Comparison of ENCODE assay signal across 9 cellular contexts in the genomic region with DNA sequence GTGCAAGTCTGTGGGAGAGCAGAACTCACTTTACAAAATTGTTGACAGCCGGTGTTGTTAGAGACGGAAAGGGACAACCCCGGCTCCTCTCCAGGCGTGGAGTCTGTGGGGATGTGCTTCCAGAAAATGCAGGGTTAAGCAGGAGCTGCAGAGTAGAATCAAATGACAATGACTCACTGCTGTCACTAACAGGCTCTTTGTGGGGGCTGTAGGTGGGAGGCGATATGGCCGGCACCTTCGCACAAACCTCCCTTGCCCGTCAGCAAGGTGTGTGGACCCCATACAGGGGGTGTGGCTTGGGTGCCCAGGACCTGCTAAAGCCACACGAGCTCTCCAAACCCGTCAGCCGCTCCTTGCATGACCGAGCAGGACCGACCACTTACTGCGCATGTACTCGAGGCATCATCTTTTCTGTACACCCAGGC. TPM values are rescaled to one million over a fixed set of nuclear protein-coding genes. Genes with fewer than 3 reads are reported as not detected.
DNase-seq lines count a peak whose midpoint lies in the region; ATAC-seq lines count a peak whose summit lies in the region.
"Had no signal": no experiment of that assay in that cellular context is flagged by ENCODE, and none has a peak within 500 bp of the region (broad histone marks: within the 10 kb centered on the region; RNA-seq: fewer than 3 reads in every experiment).

No MANE protein-coding gene starts in this region.

- H3K79me2 ChIP-seq in mesendoderm (ENCODE audit: control insufficient read depth, insufficient read depth, low read length) = no peaks in the 10 kb centered on the region

- H3K23ac ChIP-seq in mesendoderm (ENCODE audit: low read length) = peak overlapping the region; percentile 92

- no peaks in the 10 kb centered on the region for H3K79me1 ChIP-seq in mesendoderm (ENCODE audit: low read length)

- no peaks in the 10 kb centered on the region for H3K9me3 Mint-ChIP-seq in T-helper 2 cell treated with Interferon-gamma antibody and Interleukin-4, amounts not matched to agents 5 μg/mL and 100 μg/mL, for 36 hours

- peaks cover 20 to 33% of the 10 kb centered on the region in 2 donors for H3K4me1 ChIP-seq in esophagus (ENCODE audit: control insufficient read depth in 2 of 2, insufficient read depth in 2 of 2, low read length in 1 of 2)
- peaks cover 11% of the 10 kb centered on the region for H3K4me1 ChIP-seq in mesendoderm (ENCODE audit: control insufficient read depth, low read depth, low read length)

- H3K36me3 ChIP-seq in esophagus (ENCODE audit: control insufficient read depth in 2 of 2, insufficient read depth in 2 of 2, low read length in 1 of 2) (peaks cover 5 to 18% of the 10 kb centered on the region in 2 donors), mesendoderm (ENCODE audit: control insufficient read depth, insufficient read depth, low read length) (no peaks in the 10 kb centered on the region)

- H3K56ac ChIP-seq in mesendoderm (ENCODE audit: low read length) = peak overlapping the region; percentile 72

- H3K27me3 ChIP-seq in esophagus (ENCODE audit: control insufficient read depth in 1 of 2, insufficient read depth in 2 of 2, low read length in 2 of 2) = no peaks in the 10 kb centered on the region
- H3K27me3 ChIP-seq in mesendoderm (ENCODE audit: insufficient read depth, low read length, poor library complexity) = no peaks in the 10 kb centered on the region

- no peak overlapping the region for H3K4me3 Mint-ChIP-seq in T-helper 2 cell treated with Interferon-gamma antibody and Interleukin-4, amounts not matched to agents 5 μg/mL and 100 μg/mL, for 36 hours

- no peak overlapping the region for H2BK5ac ChIP-seq in mesendoderm (ENCODE audit: low read length)

- no peak for ATAC-seq in GM18867 (IDR thresholded peaks at IDR 0.05; ENCODE audit: unreplicated experiment)

- WGBS in esophagus, 2 donors = 36 to 42% methylated on average over 15 of the region's 15 CpGs
- WGBS in mesendoderm (ENCODE audit: extremely low coverage, insufficient coverage, low lambda C conversion rate) = no CpG with 5 or more reads among the region's 15 CpGs

- peaks cover 7% of the 10 kb centered on the region for H3K4me1 Mint-ChIP-seq in T-helper 2 cell treated with Interferon-gamma antibody and Interleukin-4, amounts not matched to agents 5 μg/mL and 100 μg/mL, for 36 hours (ENCODE audit: low read depth)

- no peak overlapping the region for H4K5ac ChIP-seq in mesendoderm (ENCODE audit: low read length)

- no peak overlapping the region for H4K8ac ChIP-seq in mesendoderm (ENCODE audit: low read depth, low read length)

- H3K4ac ChIP-seq in mesendoderm (ENCODE audit: low read depth, low read length) = no peak overlapping the region

- DNase-seq in NCI-H2171 (lab: John Stamatoyannopoulos, UW) = peak; percentile 25
- DNase-seq in mesendoderm = peak; percentile 51
- DNase-seq in T-helper 2 cell treated with Interferon-gamma antibody and Interleukin-4, amounts not matched to agents 5 μg/mL and 100 μg/mL, for 36 hours (ENCODE audit: low spot score) = no peak
- no peak for DNase-seq in NCI-H446 (lab: John Stamatoyannopoulos, UW)
- no peak for DNase-seq in globus pallidus (ENCODE audit: low spot score)
- DNase-seq: amniotic stem cell had no signal

- H3K9me3 ChIP-seq in esophagus (ENCODE audit: control insufficient read depth in 2 of 2, insufficient read depth in 1 of 2, low read depth in 1 of 2, low read length in 1 of 2) = no peaks in the 10 kb centered on the region

- peak overlapping the region; percentile 35 for H3K4me2 ChIP-seq in mesendoderm (ENCODE audit: low read length)

- no peak overlapping the region for H2BK120ac ChIP-seq in mesendoderm (ENCODE audit: low read depth, low read length)

- H3K36me3 Mint-ChIP-seq in T-helper 2 cell treated with Interferon-gamma antibody and Interleukin-4, amounts not matched to agents 5 μg/mL and 100 μg/mL, for 36 hours (ENCODE audit: low read depth) = no peaks in the 10 kb centered on the region

- H3K4me3 ChIP-seq in esophagus (ENCODE audit: low read depth in 1 of 2, low read length in 2 of 2) (no peak overlapping the region), mesendoderm (ENCODE audit: low read length) (no peak overlapping the region)

- H3K27me3 Mint-ChIP-seq in T-helper 2 cell treated with Interferon-gamma antibody and Interleukin-4, amounts not matched to agents 5 μg/mL and 100 μg/mL, for 36 hours (ENCODE audit: low read depth) = no peaks in the 10 kb centered on the region

- peak overlapping the region; percentile 30 to 70 for H3K27ac ChIP-seq in esophagus (ENCODE audit: low read depth in 2 of 2, low read length in 1 of 2)
- H3K27ac ChIP-seq in mesendoderm (ENCODE audit: low read depth, low read length) = no peak overlapping the region
- H3K27ac ChIP-seq in temporal lobe (ENCODE audit: low read depth, low read length) = peak overlapping the region; percentile 81

- no peak overlapping the region for H3K18ac ChIP-seq in mesendoderm (ENCODE audit: low read length)

- peak overlapping the region; percentile 11 for H3K9ac ChIP-seq in mesendoderm (ENCODE audit: low read length)

- no peak overlapping the region for H2AK5ac ChIP-seq in mesendoderm (ENCODE audit: low read length)

- H2BK15ac ChIP-seq in mesendoderm (replicated peaks; ENCODE audit: low read depth) = no peak overlapping the region

- H3K27ac Mint-ChIP-seq in T-helper 2 cell treated with Interferon-gamma antibody and Interleukin-4, amounts not matched to agents 5 μg/mL and 100 μg/mL, for 36 hours = no peak overlapping the region

RNA-seq across cellular contexts. Expression of a gene that starts 5.8 kb away (rescaled TPM):
- 10 to 100 TPM; 12.1 to 13.5 TPM for polyA plus RNA-seq in esophagus
- polyA plus RNA-seq in mesendoderm (2013, experiment 1 of 2) = 10.1 TPM
- 11.8 TPM for polyA plus RNA-seq in mesendoderm (2013, experiment 2 of 2)
- total RNA-seq in temporal lobe = 11.1 TPM

RNA-seq across cellular contexts. Expression of a gene that starts 29.0 kb away (rescaled TPM):
- polyA plus RNA-seq in esophagus = under 1 TPM; 0.37 to 0.44 TPM
- polyA plus RNA-seq in mesendoderm (2013, experiment 1 of 2) = 1.2 TPM
- 1.1 TPM for polyA plus RNA-seq in mesendoderm (2013, experiment 2 of 2)
- 30.5 TPM for total RNA-seq in temporal lobe

RNA-seq across cellular contexts. Expression of a gene that starts 45.0 kb away (rescaled TPM):
- 10 to 100 TPM; 38.3 to 41.8 TPM for polyA plus RNA-seq in esophagus
- 13.0 TPM for polyA plus RNA-seq in mesendoderm (2013, experiment 1 of 2)
- 13.2 TPM for polyA plus RNA-seq in mesendoderm (2013, experiment 2 of 2)
- total RNA-seq in temporal lobe = 17.2 TPM

RNA-seq across cellular contexts. Expression of a gene that starts 49.5 kb away (rescaled TPM):
- polyA plus RNA-seq in esophagus = 10 to 100 TPM; 15.4 to 31.3 TPM
- polyA plus RNA-seq in mesendoderm (2013, experiment 1 of 2) = 2.9 TPM
- polyA plus RNA-seq in mesendoderm (2013, experiment 2 of 2) = 2.9 TPM
- total RNA-seq in temporal lobe = 52.1 TPM

Comparison
In these comparisons a context has a peak if more than half of its experiments do, and no peak if none do; other contexts are left out.
1. DNase-seq: peak in NCI-H2171 (single experiment) and mesendoderm (single experiment); none in T-helper 2 cell treated with Interferon-gamma antibody and Interleukin-4, amounts not matched to agents 5 μg/mL and 100 μg/mL, for 36 hours (single experiment), NCI-H446 (0 of 2) and globus pallidus (single experiment).